Comparison of ENCODE assay signal across 9 cellular contexts in genomic region chr10:68989317-68989990, GRCh38. TPM values are rescaled to one million over a fixed set of nuclear protein-coding genes. Genes with fewer than 3 reads are reported as not detected.
A peak's percentile ranks its signal among the peaks of the same experiment; 100 is the strongest.
DNase-seq lines count a peak whose midpoint lies in the region; ATAC-seq, FAIRE-seq and TF ChIP-seq lines count a peak whose summit lies in the region.
"Had no signal": no experiment of that assay in that cellular context is flagged by ENCODE, and none has a peak within 500 bp of the region (broad histone marks: within the 10 kb centered on the region; RNA-seq: fewer than 3 reads in every experiment).

No MANE protein-coding gene starts in this region.

- peak overlapping the region; percentile 74 for H2AFZ ChIP-seq in smooth muscle cell (ENCODE audit: low read depth)

- H3K4me3 ChIP-seq in right cardiac atrium (ENCODE audit: low read length), result peak overlapping the region; percentile 71
- peak overlapping the region; percentile 88 for H3K4me3 ChIP-seq in smooth muscle cell

- TF ChIP-seq CTCF in smooth muscle cell (IDR thresholded peaks at IDR 0.05; ENCODE audit: borderline replicate concordance, insufficient read depth, poor library complexity, severe bottlenecking), result no peak

- no peaks in the 10 kb centered on the region for H3K27me3 ChIP-seq in right cardiac atrium (ENCODE audit: control insufficient read depth, insufficient read depth)
- no peaks in the 10 kb centered on the region for H3K27me3 ChIP-seq in smooth muscle cell (ENCODE audit: low read depth)

- peaks cover 6% of the 10 kb centered on the region for H3F3A ChIP-seq in smooth muscle cell (ENCODE audit: low read depth)

- intact Hi-C loops in right cardiac atrium (cut with DNase I), result no loop called here

- no peak for FAIRE-seq in GM12891 (lab: Jason Lieb, UNC)
- FAIRE-seq: colon had no signal

- no peak for TF ChIP-seq POLR2A in GM12891 (IDR thresholded peaks at IDR 0.05; ENCODE audit: low read depth, low read length)

- no peaks in the 10 kb centered on the region for H3K9me3 Mint-ChIP-seq in activated T-cell treated with anti-CD3 and anti-CD28 coated beads, Interleukin-2, amount 50 U/mL, for 24 hours
- H3K9me3 Mint-ChIP-seq in activated CD8-positive, alpha-beta T cell treated with anti-CD3 and anti-CD28 coated beads, Interleukin-2, amount 10 ng/mL, durations not matched to agents 7 days and 5 days (ENCODE audit: insufficient read depth), result no peaks in the 10 kb centered on the region

- DNase-seq in activated T-cell treated with anti-CD3 and anti-CD28 coated beads, Interleukin-2, amount 50 U/mL, for 24 hours, result no peak
- no peak for DNase-seq in activated T-cell treated with anti-CD3 and anti-CD28 coated beads, Interleukin-2, amount 50 U/mL, for 1 hour
- no peak for DNase-seq in activated CD8-positive, alpha-beta T cell treated with anti-CD3 and anti-CD28 coated beads, Interleukin-2, amount 10 ng/mL, durations not matched to agents 7 days and 5 days
- no peak for DNase-seq in right cardiac atrium
- no peak for DNase-seq in smooth muscle cell (lab: John Stamatoyannopoulos, UW; ENCODE audit: unreplicated experiment)
- no peak for DNase-seq in GM12891 (ENCODE audit: insufficient read length, low spot score)
- DNase-seq in SKM-1 treated with dmso at 0.1 percent for 144 hours (lab: John Stamatoyannopoulos, UW; ENCODE audit: unreplicated experiment), result no peak
- DNase-seq in stimulated activated CD4-positive, alpha-beta T cell treated with anti-CD3 and anti-CD28 coated beads, Interleukin-4, amount 100 ng/mL, for 1 hour, result no peak

- WGBS in right cardiac atrium, result 17% methylated on average over 22 of the region's 22 CpGs
- 23% methylated on average over 22 of the region's 22 CpGs for WGBS in smooth muscle cell (ENCODE audit: low lambda C conversion rate)

- H3K4me1 Mint-ChIP-seq in activated T-cell treated with anti-CD3 and anti-CD28 coated beads, Interleukin-2, amount 50 U/mL, for 24 hours (ENCODE audit: low read depth), result peaks cover 64% of the 10 kb centered on the region
- peaks cover 46% of the 10 kb centered on the region for H3K4me1 Mint-ChIP-seq in activated CD8-positive, alpha-beta T cell treated with anti-CD3 and anti-CD28 coated beads, Interleukin-2, amount 10 ng/mL, durations not matched to agents 7 days and 5 days (ENCODE audit: low read depth)

- H3K27ac Mint-ChIP-seq in activated T-cell treated with anti-CD3 and anti-CD28 coated beads, Interleukin-2, amount 50 U/mL, for 24 hours, result peak overlapping the region; percentile 95
- H3K27ac Mint-ChIP-seq in activated CD8-positive, alpha-beta T cell treated with anti-CD3 and anti-CD28 coated beads, Interleukin-2, amount 10 ng/mL, durations not matched to agents 7 days and 5 days, result peak overlapping the region; percentile 97

- peak overlapping the region; percentile 79 for H3K9ac ChIP-seq in smooth muscle cell (ENCODE audit: low read depth)

- peak overlapping the region; percentile 91 for H3K4me2 ChIP-seq in smooth muscle cell

- POLR2A ChIA-PET in activated CD8-positive, alpha-beta T cell treated with anti-CD3 and anti-CD28 coated beads, Interleukin-2, amount 10 ng/mL, durations not matched to agents 7 days and 5 days (lab: Charles Lee), result interaction anchor here (0.8 to 1.2 kb wide), 3 partner anchors 30 to 135 kb away, joined by 3 to 4 read pairs (median 3); partner anchors contain the start of gene SRGN

- H3K36me3 ChIP-seq in smooth muscle cell (ENCODE audit: low read depth), result no peaks in the 10 kb centered on the region

- no peaks in the 10 kb centered on the region for H3K27me3 Mint-ChIP-seq in activated T-cell treated with anti-CD3 and anti-CD28 coated beads, Interleukin-2, amount 50 U/mL, for 24 hours
- H3K27me3 Mint-ChIP-seq in activated CD8-positive, alpha-beta T cell treated with anti-CD3 and anti-CD28 coated beads, Interleukin-2, amount 10 ng/mL, durations not matched to agents 7 days and 5 days (ENCODE audit: low read depth), result no peaks in the 10 kb centered on the region

- peaks cover 7% of the 10 kb centered on the region for H3K4me1 ChIP-seq in right cardiac atrium (ENCODE audit: control insufficient read depth, insufficient read depth, low read length)
- peaks cover 11% of the 10 kb centered on the region for H3K4me1 ChIP-seq in smooth muscle cell (ENCODE audit: low read depth)

- H3K27ac ChIP-seq in right cardiac atrium (ENCODE audit: low read length) (peak overlapping the region; percentile 81), smooth muscle cell (ENCODE audit: low read depth) (peak overlapping the region; percentile 58)

- H4K20me1 ChIP-seq in smooth muscle cell (ENCODE audit: low read depth), result peaks cover 26% of the 10 kb centered on the region

- peaks cover 49% of the 10 kb centered on the region for H3K36me3 Mint-ChIP-seq in activated T-cell treated with anti-CD3 and anti-CD28 coated beads, Interleukin-2, amount 50 U/mL, for 24 hours (ENCODE audit: low read depth)
- H3K36me3 Mint-ChIP-seq in activated CD8-positive, alpha-beta T cell treated with anti-CD3 and anti-CD28 coated beads, Interleukin-2, amount 10 ng/mL, durations not matched to agents 7 days and 5 days (ENCODE audit: low read depth), result peaks cover 27% of the 10 kb centered on the region

- CTCF ChIA-PET in activated CD8-positive, alpha-beta T cell treated with anti-CD3 and anti-CD28 coated beads, Interleukin-2, amount 10 ng/mL, durations not matched to agents 7 days and 5 days (lab: Charles Lee), result interaction anchor here (0.7 to 3.2 kb wide), 13 partner anchors 8 to 418 kb away, joined by 3 to 13 read pairs (median 4); partner anchors contain the start of gene DDX21

- no peak for ATAC-seq in activated CD8-positive, alpha-beta T cell treated with anti-CD3 and anti-CD28 coated beads, Interleukin-2, amount 10 ng/mL, durations not matched to agents 7 days and 5 days
- ATAC-seq in right cardiac atrium, result peak; percentile 5 to 8

- peak overlapping the region; percentile 92 for H3K4me3 Mint-ChIP-seq in activated T-cell treated with anti-CD3 and anti-CD28 coated beads, Interleukin-2, amount 50 U/mL, for 24 hours
- H3K4me3 Mint-ChIP-seq in activated CD8-positive, alpha-beta T cell treated with anti-CD3 and anti-CD28 coated beads, Interleukin-2, amount 10 ng/mL, durations not matched to agents 7 days and 5 days, result peak overlapping the region; percentile 99

- H3K9me3 ChIP-seq in right cardiac atrium (ENCODE audit: control insufficient read depth, low read length) (no peaks in the 10 kb centered on the region), smooth muscle cell (replicated peaks; ENCODE audit: low read depth) (no peaks in the 10 kb centered on the region)

- H3K79me2 ChIP-seq in smooth muscle cell (ENCODE audit: low read depth), result peaks cover 55% of the 10 kb centered on the region

TF ChIP-seq in GM12891, 5 proteins besides CTCF, POLR2A, EP300 and RAD21:
- no peak for TF ChIP-seq SPI1 (IDR thresholded peaks at IDR 0.05; ENCODE audit: low read depth, low read length)
- no peak for TF ChIP-seq POLR2AphosphoS5 (IDR thresholded peaks at IDR 0.05; ENCODE audit: low read depth, low read length)
- no peak for TF ChIP-seq TAF1 (IDR thresholded peaks at IDR 0.05; ENCODE audit: low read depth, low read length)
- no peak for TF ChIP-seq POU2F2 (IDR thresholded peaks at IDR 0.05; ENCODE audit: low read depth, low read length)
- no peak for TF ChIP-seq PAX5 (IDR thresholded peaks at IDR 0.05; ENCODE audit: insufficient read depth, low read length, severe bottlenecking)

RNA-seq across cellular contexts. Expression of gene KIFBP, which starts 0.9 kb away (rescaled TPM):
- total RNA-seq in activated CD8-positive, alpha-beta T cell treated with anti-CD3 and anti-CD28 coated beads, Interleukin-2, amount 10 ng/mL, durations not matched to agents 7 days and 5 days, result 10 to 100 TPM; 13.7 to 16.5 TPM
- total RNA-seq in right cardiac atrium, result 10 to 100 TPM; 31.6 to 36.9 (median 35.1) TPM
- polyA plus RNA-seq in right cardiac atrium, result 29.2 TPM
- 51.8 and 55.1 TPM in 2 replicates for total RNA-seq in smooth muscle cell
- polyA plus RNA-seq in smooth muscle cell, result 37.6 and 38.0 TPM in 2 replicates
- 9.4 TPM for polyA plus RNA-seq in GM12891 (2012; ENCODE audit: low read depth, missing spikeins)

RNA-seq across cellular contexts. Expression of gene DDX21, which starts 33.5 kb away (rescaled TPM):
- 10 to 100 TPM; 94.7 to 94.9 TPM for total RNA-seq in activated CD8-positive, alpha-beta T cell treated with anti-CD3 and anti-CD28 coated beads, Interleukin-2, amount 10 ng/mL, durations not matched to agents 7 days and 5 days
- total RNA-seq in right cardiac atrium, result 10 to 100 TPM; 18.6 to 44.0 (median 21.5) TPM
- polyA plus RNA-seq in right cardiac atrium, result 9.4 TPM
- 47.7 and 52.3 TPM in 2 replicates for total RNA-seq in smooth muscle cell
- polyA plus RNA-seq in smooth muscle cell, result 9.9 and 11.0 TPM in 2 replicates
- polyA plus RNA-seq in GM12891 (2012; ENCODE audit: low read depth, missing spikeins), result 49.6 TPM
